Comparison of ENCODE assay signal across 24 cellular contexts in the genomic region with DNA sequence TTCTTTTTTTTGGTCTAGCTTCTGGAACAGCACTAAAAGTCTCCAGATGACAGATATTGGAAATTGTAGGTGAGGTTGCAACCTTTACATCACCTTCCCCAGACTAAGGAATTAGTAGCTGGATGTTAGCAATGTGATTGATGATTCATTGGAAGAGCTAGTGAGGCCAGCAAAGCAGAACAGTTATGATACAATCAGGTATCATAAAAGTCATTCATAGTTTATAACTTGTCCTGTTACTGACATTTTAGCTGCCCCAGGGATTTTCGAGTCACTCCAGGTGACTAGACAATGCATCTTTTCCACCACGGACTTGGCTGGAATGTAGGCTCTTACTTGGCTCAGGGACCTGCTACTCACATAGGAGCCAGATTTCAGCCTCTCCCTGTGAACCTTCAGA.
"Had no signal": no experiment of that assay in that cellular context is flagged by ENCODE, and none has a peak within 500 bp of the region (broad histone marks: within the 10 kb centered on the region; RNA-seq: fewer than 3 reads in every experiment).

No MANE protein-coding gene starts in this region.

- ATAC-seq: natural killer cell; right lobe of liver; stimulated activated memory B cell treated with anti-CD40 and anti-IgM and Interleukin-4, amounts not matched to agents 10 μg/mL and 1 μg/mL and 100 μg/mL, for 72 hours; stimulated activated naive CD8-positive, alpha-beta T cell treated with anti-CD3 and anti-CD28 coated beads, Interleukin-15, amount 100 ng/mL, for 72 hours had no signal

- H3K9me3 Mint-ChIP-seq: natural killer cell had no signal

- H3K27ac ChIP-seq: hepatocyte, left ventricle myocardium inferior, ovary, right atrium auricular region, right lobe of liver, tibial nerve, uterus had no signal

- H2AFZ ChIP-seq: hepatocyte had no signal

- H3K4me2 ChIP-seq: hepatocyte, smooth muscle cell had no signal

- FAIRE-seq: keratinocyte had no signal

- H3K36me3 Mint-ChIP-seq: natural killer cell, type B pancreatic cell had no signal

- H3K9me3 ChIP-seq: ovary, right lobe of liver, uterus had no signal

- H3K4me3 ChIP-seq: hepatocyte, left ventricle myocardium inferior, lung, ovary, right atrium auricular region, right lobe of liver, smooth muscle cell, tibial nerve, uterus had no signal

- DNase-seq: kidney glomerular epithelial cell; left ventricle myocardium inferior; naive B cell; natural killer cell; ovary; right lobe of liver; stimulated activated CD4-positive, alpha-beta T cell treated with anti-CD3 and anti-CD28 coated beads, Interleukin-1b, Interleukin-23, amount 100 ng/mL, for 48 hours; stimulated activated CD4-positive, alpha-beta T cell treated with anti-CD3 and anti-CD28 coated beads, Interleukin-2, amount 100 ng/mL, for 48 hours; stimulated activated CD4-positive, alpha-beta T cell treated with anti-CD3 and anti-CD28 coated beads, Interleukin-4, amount 100 ng/mL, for 4 hours; stimulated activated CD8-positive, alpha-beta memory T cell treated with anti-CD3 and anti-CD28 coated beads, Interleukin-4, amount 100 ng/mL, for 48 hours; stimulated activated naive CD4-positive, alpha-beta T cell treated with Interleukin-2 at 50 U/mL for 16 hours; stimulated activated naive CD8-positive, alpha-beta T cell treated with anti-CD3 and anti-CD28 coated beads, Interleukin-15, amount 100 ng/mL, for 72 hours; substantia nigra; uterus had no signal

- H3K27me3 ChIP-seq: hepatocyte, ovary, right atrium auricular region, right lobe of liver, tibial nerve, uterus had no signal

- H3K4me3 Mint-ChIP-seq: memory B cell; naive B cell; natural killer cell; stimulated activated memory B cell treated with anti-CD40 and anti-IgM and Interleukin-4, amounts not matched to agents 10 μg/mL and 1 μg/mL and 100 μg/mL, for 72 hours; stimulated activated naive CD8-positive, alpha-beta T cell treated with anti-CD3 and anti-CD28 coated beads, Interleukin-15, amount 100 ng/mL, for 72 hours; type B pancreatic cell had no signal

- H3K27ac Mint-ChIP-seq: memory B cell; natural killer cell; progenitor cell of endocrine pancreas; stimulated activated memory B cell treated with anti-CD40 and anti-IgM and Interleukin-4, amounts not matched to agents 10 μg/mL and 1 μg/mL and 100 μg/mL, for 72 hours; type B pancreatic cell had no signal

- H3K36me3 ChIP-seq: left ventricle myocardium inferior, ovary, right atrium auricular region, right lobe of liver, tibial nerve, uterus had no signal

- H3K4me1 ChIP-seq: left ventricle myocardium inferior, right atrium auricular region, right lobe of liver, tibial nerve, uterus had no signal

- H3K79me2 ChIP-seq: hepatocyte had no signal

- H3K27me3 Mint-ChIP-seq: progenitor cell of endocrine pancreas had no signal

- H3K4me1 Mint-ChIP-seq: memory B cell; naive B cell; natural killer cell; stimulated activated memory B cell treated with anti-CD40 and anti-IgM and Interleukin-4, amounts not matched to agents 10 μg/mL and 1 μg/mL and 100 μg/mL, for 72 hours; stimulated activated naive CD8-positive, alpha-beta T cell treated with anti-CD3 and anti-CD28 coated beads, Interleukin-15, amount 100 ng/mL, for 72 hours had no signal
